2 cellular contexts compared by ENCODE assay signal in the genomic region with DNA sequence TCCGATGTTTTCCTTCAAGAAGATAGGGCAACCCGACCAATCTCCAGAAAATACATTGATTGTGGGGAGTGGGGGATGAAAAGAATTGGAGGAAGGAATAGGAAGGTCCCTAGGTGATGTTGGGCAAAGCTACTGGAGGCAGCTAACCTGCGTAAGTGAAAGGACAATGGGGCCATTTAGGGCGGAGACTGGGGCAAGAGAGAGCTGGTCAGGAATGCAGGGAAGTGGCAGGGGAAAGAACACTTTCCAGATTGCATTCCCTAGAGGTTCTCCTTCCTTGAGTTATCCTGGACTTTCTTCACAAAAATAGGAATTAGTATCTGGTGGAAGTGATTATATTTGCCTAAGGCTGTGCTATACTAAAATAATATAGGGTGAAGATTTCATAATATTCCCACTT.
TF ChIP-seq lines count a peak whose summit lies in the region.

No MANE protein-coding gene starts in this region.

TF ChIP-seq in IMR-90, 13 proteins besides CTCF, POLR2A, EP300 and RAD21:
- TF ChIP-seq MAZ (IDR thresholded peaks at IDR 0.05; ENCODE audit: borderline replicate concordance, low read depth, low read length): no peak
- TF ChIP-seq, protein P1, sequence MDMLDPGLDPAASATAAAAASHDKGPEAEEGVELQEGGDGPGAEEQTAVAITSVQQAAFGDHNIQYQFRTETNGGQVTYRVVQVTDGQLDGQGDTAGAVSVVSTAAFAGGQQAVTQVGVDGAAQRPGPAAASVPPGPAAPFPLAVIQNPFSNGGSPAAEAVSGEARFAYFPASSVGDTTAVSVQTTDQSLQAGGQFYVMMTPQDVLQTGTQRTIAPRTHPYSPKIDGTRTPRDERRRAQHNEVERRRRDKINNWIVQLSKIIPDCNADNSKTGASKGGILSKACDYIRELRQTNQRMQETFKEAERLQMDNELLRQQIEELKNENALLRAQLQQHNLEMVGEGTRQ (IDR thresholded peaks at IDR 0.05; ENCODE audit: low read depth, low read length): no peak
- TF ChIP-seq, protein P2, sequence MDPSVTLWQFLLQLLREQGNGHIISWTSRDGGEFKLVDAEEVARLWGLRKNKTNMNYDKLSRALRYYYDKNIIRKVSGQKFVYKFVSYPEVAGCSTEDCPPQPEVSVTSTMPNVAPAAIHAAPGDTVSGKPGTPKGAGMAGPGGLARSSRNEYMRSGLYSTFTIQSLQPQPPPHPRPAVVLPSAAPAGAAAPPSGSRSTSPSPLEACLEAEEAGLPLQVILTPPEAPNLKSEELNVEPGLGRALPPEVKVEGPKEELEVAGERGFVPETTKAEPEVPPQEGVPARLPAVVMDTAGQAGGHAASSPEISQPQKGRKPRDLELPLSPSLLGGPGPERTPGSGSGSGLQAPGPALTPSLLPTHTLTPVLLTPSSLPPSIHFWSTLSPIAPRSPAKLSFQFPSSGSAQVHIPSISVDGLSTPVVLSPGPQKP (IDR thresholded peaks at IDR 0.05; ENCODE audit: borderline replicate concordance, low read depth, low read length): no peak
- no peak for TF ChIP-seq RFX5 (IDR thresholded peaks at IDR 0.05; ENCODE audit: low read depth, low read length)
- TF ChIP-seq MXI1 (IDR thresholded peaks at IDR 0.05; ENCODE audit: borderline replicate concordance, low read depth, low read length): no peak
- no peak for TF ChIP-seq CHD1 (IDR thresholded peaks at IDR 0.05; ENCODE audit: low read depth, low read length)
- TF ChIP-seq RCOR1 (IDR thresholded peaks at IDR 0.05; ENCODE audit: insufficient replicate concordance, low read length): no peak
- TF ChIP-seq SMC3 (IDR thresholded peaks at IDR 0.05; ENCODE audit: low read depth, low read length): no peak
- TF ChIP-seq MAFK (IDR thresholded peaks at IDR 0.05; ENCODE audit: low read depth, low read length): no peak
- TF ChIP-seq BHLHE40 (IDR thresholded peaks at IDR 0.05; ENCODE audit: low read depth, low read length): no peak
- TF ChIP-seq FOS (IDR thresholded peaks at IDR 0.05; ENCODE audit: low read depth, low read length): no peak
- no peak for TF ChIP-seq NFE2L2 (IDR thresholded peaks at IDR 0.05; ENCODE audit: low read depth, low read length)
- no peak for TF ChIP-seq CEBPB (IDR thresholded peaks at IDR 0.05; ENCODE audit: low read depth, low read length)

TF ChIP-seq in H1, 55 proteins besides CTCF, POLR2A, EP300 and RAD21:
- no peak for TF ChIP-seq NRF1 (IDR thresholded peaks at IDR 0.05; ENCODE audit: low read depth, low read length)
- TF ChIP-seq SAP30 (IDR thresholded peaks at IDR 0.05; ENCODE audit: insufficient read depth, insufficient replicate concordance, low read length): no peak
- TF ChIP-seq TBP (IDR thresholded peaks at IDR 0.05; ENCODE audit: low read depth, low read length): no peak
- TF ChIP-seq YY1 (IDR thresholded peaks at IDR 0.05; ENCODE audit: low read depth, low read length): no peak
- no peak for TF ChIP-seq BCL11A (IDR thresholded peaks at IDR 0.05; ENCODE audit: low read depth in 2 of 2, low read length in 2 of 2)
- no peak for TF ChIP-seq GTF2F1 (IDR thresholded peaks at IDR 0.05; ENCODE audit: borderline replicate concordance, low read depth, low read length)
- no peak for TF ChIP-seq JUND (IDR thresholded peaks at IDR 0.05; ENCODE audit: low read length)
- no peak for TF ChIP-seq POU5F1 (IDR thresholded peaks at IDR 0.05; ENCODE audit: low read depth, low read length)
- TF ChIP-seq TCF12 (IDR thresholded peaks at IDR 0.05; ENCODE audit: low read depth, low read length): no peak
- TF ChIP-seq RXRA (IDR thresholded peaks at IDR 0.05; ENCODE audit: insufficient read depth, low read depth, low read length): no peak
- TF ChIP-seq SRF (IDR thresholded peaks at IDR 0.05; ENCODE audit: low read depth, low read length): no peak
- TF ChIP-seq SP4 (IDR thresholded peaks at IDR 0.05; ENCODE audit: low read length): no peak
- TF ChIP-seq EGR1 (IDR thresholded peaks at IDR 0.05; ENCODE audit: borderline replicate concordance, low read depth, low read length): no peak
- no peak for TF ChIP-seq CHD1 (IDR thresholded peaks at IDR 0.05; ENCODE audit: low read depth, low read length)
- TF ChIP-seq, protein P3, sequence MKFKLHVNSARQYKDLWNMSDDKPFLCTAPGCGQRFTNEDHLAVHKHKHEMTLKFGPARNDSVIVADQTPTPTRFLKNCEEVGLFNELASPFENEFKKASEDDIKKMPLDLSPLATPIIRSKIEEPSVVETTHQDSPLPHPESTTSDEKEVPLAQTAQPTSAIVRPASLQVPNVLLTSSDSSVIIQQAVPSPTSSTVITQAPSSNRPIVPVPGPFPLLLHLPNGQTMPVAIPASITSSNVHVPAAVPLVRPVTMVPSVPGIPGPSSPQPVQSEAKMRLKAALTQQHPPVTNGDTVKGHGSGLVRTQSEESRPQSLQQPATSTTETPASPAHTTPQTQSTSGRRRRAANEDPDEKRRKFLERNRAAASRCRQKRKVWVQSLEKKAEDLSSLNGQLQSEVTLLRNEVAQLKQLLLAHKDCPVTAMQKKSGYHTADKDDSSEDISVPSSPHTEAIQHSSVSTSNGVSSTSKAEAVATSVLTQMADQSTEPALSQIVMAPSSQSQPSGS (IDR thresholded peaks at IDR 0.05; ENCODE audit: low read length): no peak
